ENCODE assay signal across 9 cellular contexts in genomic region chr3:129592362-129593150, GRCh38. TPM values are rescaled to one million over a fixed set of nuclear protein-coding genes. Genes with fewer than 3 reads are reported as not detected.
DNase-seq lines count a peak whose midpoint lies in the region; ATAC-seq, FAIRE-seq and TF ChIP-seq lines count a peak whose summit lies in the region.
"Had no signal": no experiment of that assay in that cellular context is flagged by ENCODE, and none has a peak within 500 bp of the region (broad histone marks: within the 10 kb centered on the region; RNA-seq: fewer than 3 reads in every experiment).

No MANE protein-coding gene starts in this region.

- no peak for TF ChIP-seq RAD21 in GM12878 (IDR thresholded peaks at IDR 0.05; ENCODE audit: insufficient read depth, low read depth, low read length)

- H3K4me3 ChIP-seq in GM12878 (no peak overlapping the region), kidney (ENCODE audit: low read length in 2 of 2) (peak overlapping the region in 1 of 2 donors; percentile 17), skin epidermis (no peak overlapping the region)

- peaks cover 47% of the 10 kb centered on the region for H3K4me1 Mint-ChIP-seq in HFFc6 (ENCODE audit: low read depth)

- no peaks in the 10 kb centered on the region for H3K9me3 ChIP-seq in GM12878 (replicated peaks; ENCODE audit: control insufficient read depth, insufficient read depth, low read length)
- no peaks in the 10 kb centered on the region for H3K9me3 ChIP-seq in kidney (ENCODE audit: control insufficient read depth in 1 of 2, low read length in 2 of 2)

- H3K27ac ChIP-seq in GM12878 (ENCODE audit: control insufficient read depth, insufficient read depth) (no peak overlapping the region), kidney (ENCODE audit: low read depth in 2 of 2, low read length in 2 of 2) (peak overlapping the region; percentile 85 to 92), skin epidermis (peak overlapping the region in 20 of 21 experiments; percentile 45 to 94 (median 84))

- no peaks in the 10 kb centered on the region; the same call in 1 of the 2 replicates for H3K27me3 Mint-ChIP-seq in HFFc6 (ENCODE audit: insufficient read depth)

- in situ Hi-C loops in GM12878 (cut with MboI), result no loop called here

- no peak for ATAC-seq in GM12878
- no peak for ATAC-seq in HG02759 (IDR thresholded peaks at IDR 0.05; ENCODE audit: unreplicated experiment)

- no peak for TF ChIP-seq POLR2A in GM12878 (IDR thresholded peaks at IDR 0.05; ENCODE audit: low read depth, low read length)

- H3K4me1 ChIP-seq in GM12878 (ENCODE audit: control insufficient read depth, insufficient read depth, low read length) (peaks cover 4% of the 10 kb centered on the region), kidney (ENCODE audit: control insufficient read depth in 1 of 2, insufficient read depth in 1 of 2, low read depth in 1 of 2, low read length in 2 of 2) (peaks cover 31 to 57% of the 10 kb centered on the region in 2 donors)

- SMC1A ChIA-PET in GM12878 (lab: Charles Lee; ENCODE audit: uncharacterized antibody, unreplicated experiment), result no interaction called here

- peak overlapping the region; percentile 26; the same call in 1 of the 2 replicates for H2AFZ ChIP-seq in GM12878 (ENCODE audit: control insufficient read depth, low read depth, low read length)

- H3K36me3 Mint-ChIP-seq in HFFc6 (ENCODE audit: low read depth), result peaks cover 4% of the 10 kb centered on the region; the same call in 1 of the 2 replicates

- no TSS peak for BruUV-seq in GM12878 (replicated peaks; lab: Mats Ljungman, UMichigan)

- DNase-seq in HFFc6, result no peak
- DNase-seq in GM12878 (ENCODE audit: low read depth, low spot score), result no peak
- DNase-seq in kidney, result peak; percentile 97
- no peak for DNase-seq in middle frontal gyrus (ENCODE audit: extremely low spot score, low spot score)
- DNase-seq in A172 (ENCODE audit: low spot score), result no peak
- DNase-seq in NCI-H1436 (lab: John Stamatoyannopoulos, UW), result no peak

- no peak for FAIRE-seq in GM12878 (lab: Jason Lieb, UNC)
- no peak for FAIRE-seq in kidney (lab: Jason Lieb, UNC)

- TF ChIP-seq CTCF in HFFc6 (IDR thresholded peaks at IDR 0.05), result no peak
- TF ChIP-seq CTCF in GM12878 (IDR thresholded peaks at IDR 0.05 in 2 of 3, conservative IDR thresholded peaks at IDR 0.05 in 1 of 3; ENCODE audit: control insufficient read depth in 2 of 3, extremely low read depth in 1 of 3, insufficient read depth in 1 of 3, low read depth in 3 of 3, low read length in 3 of 3), result no peak
- TF ChIP-seq CTCF in kidney (IDR thresholded peaks at IDR 0.05; ENCODE audit: borderline replicate concordance, extremely low read depth, insufficient read depth), result no peak

- H3K4me2 ChIP-seq in GM12878 (ENCODE audit: control insufficient read depth, insufficient read depth), result no peak overlapping the region

- no peaks in the 10 kb centered on the region for H3K79me2 ChIP-seq in GM12878 (ENCODE audit: control insufficient read depth, insufficient read depth, low read length)

- H3K27ac Mint-ChIP-seq in HFFc6, result peak overlapping the region; percentile 69
- H3K27ac Mint-ChIP-seq: T-helper 1 cell treated with Interleukin-12 subunit alpha and Interleukin-12 subunit beta and Interleukin-4 antibody, amounts not matched to agents 30 μg/mL and 1 μg/mL, for 36 hours had no signal

- TF ChIP-seq EP300 in GM12878 (IDR thresholded peaks at IDR 0.05; ENCODE audit: borderline replicate concordance in 1 of 2, control insufficient read depth in 1 of 2, low read depth in 2 of 2, low read length in 2 of 2), result no peak

- no peak overlapping the region for H3K4me3 Mint-ChIP-seq in HFFc6

- no peaks in the 10 kb centered on the region for H3K36me3 ChIP-seq in GM12878 (ENCODE audit: control insufficient read depth in 2 of 2, insufficient read depth in 2 of 2, low read length in 1 of 2)
- no peaks in the 10 kb centered on the region for H3K36me3 ChIP-seq in kidney (ENCODE audit: control insufficient read depth in 1 of 2, insufficient read depth in 2 of 2, low read length in 2 of 2)

- H3K9ac ChIP-seq in GM12878 (ENCODE audit: control insufficient read depth, insufficient read depth, low read length) (no peak overlapping the region), kidney (ENCODE audit: low read length in 2 of 2) (peak overlapping the region; percentile 34 to 55)

- intact Hi-C loops in GM12878 (cut with micrococcal nuclease; ENCODE audit: unreplicated experiment), result no loop called here
- intact Hi-C loops in kidney (cut with DNase I), result no loop called here

- WGBS in GM12878 (ENCODE audit: insufficient coverage, insufficient replicate concordance, low lambda C conversion rate, missing lambda C conversion rate), result 9% methylated on average over 23 of the region's 26 CpGs

- RAD21 ChIA-PET in GM12878 (lab: Charles Lee; ENCODE audit: unreplicated experiment), result interaction anchor here (1.0 kb wide), 1 partner anchor 235 kb away, joined by 3 read pairs; no protein-coding TSS in a partner anchor

- POLR2A ChIA-PET in GM12878 (lab: Charles Lee), result interaction anchor here (0.6 kb wide), 2 partner anchors 67 to 245 kb away, joined by 3 read pairs; no protein-coding TSS in a partner anchor

- H3K27me3 ChIP-seq in GM12878 (replicated peaks in 1 of 2; ENCODE audit: control insufficient read depth in 2 of 2, insufficient read depth in 2 of 2, low read length in 1 of 2), result no peaks in the 10 kb centered on the region; a peak in 2 of 4 replicates

- H3K9me3 Mint-ChIP-seq in HFFc6, result no peaks in the 10 kb centered on the region
- H3K9me3 Mint-ChIP-seq: T-helper 1 cell treated with Interleukin-12 subunit alpha and Interleukin-12 subunit beta and Interleukin-4 antibody, amounts not matched to agents 30 μg/mL and 1 μg/mL, for 36 hours had no signal

- no peaks in the 10 kb centered on the region for H4K20me1 ChIP-seq in GM12878 (ENCODE audit: control insufficient read depth, insufficient read depth)

- CTCF ChIA-PET in GM12878 (lab: Yijun Ruan, JAX), result interaction anchor here (0.5 to 1.6 kb wide), 2 partner anchors 57 to 566 kb away, joined by 4 to 5 read pairs; no protein-coding TSS in a partner anchor

TF ChIP-seq in GM12878, 131 proteins besides CTCF, POLR2A, EP300 and RAD21 (continues in another document):
- TF ChIP-seq, protein P1, sequence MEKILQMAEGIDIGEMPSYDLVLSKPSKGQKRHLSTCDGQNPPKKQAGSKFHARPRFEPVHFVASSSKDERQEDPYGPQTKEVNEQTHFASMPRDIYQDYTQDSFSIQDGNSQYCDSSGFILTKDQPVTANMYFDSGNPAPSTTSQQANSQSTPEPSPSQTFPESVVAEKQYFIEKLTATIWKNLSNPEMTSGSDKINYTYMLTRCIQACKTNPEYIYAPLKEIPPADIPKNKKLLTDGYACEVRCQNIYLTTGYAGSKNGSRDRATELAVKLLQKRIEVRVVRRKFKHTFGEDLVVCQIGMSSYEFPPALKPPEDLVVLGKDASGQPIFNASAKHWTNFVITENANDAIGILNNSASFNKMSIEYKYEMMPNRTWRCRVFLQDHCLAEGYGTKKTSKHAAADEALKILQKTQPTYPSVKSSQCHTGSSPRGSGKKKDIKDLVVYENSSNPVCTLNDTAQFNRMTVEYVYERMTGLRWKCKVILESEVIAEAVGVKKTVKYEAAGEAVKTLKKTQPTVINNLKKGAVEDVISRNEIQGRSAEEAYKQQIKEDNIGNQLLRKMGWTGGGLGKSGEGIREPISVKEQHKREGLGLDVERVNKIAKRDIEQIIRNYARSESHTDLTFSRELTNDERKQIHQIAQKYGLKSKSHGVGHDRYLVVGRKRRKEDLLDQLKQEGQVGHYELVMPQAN (conservative IDR thresholded peaks at IDR 0.05), result no peak

RNA-seq across cellular contexts. Expression of gene PLXND1, which starts 13.9 kb away (rescaled TPM):
- 100 to 1,000 TPM in 5 of 6 experiments, 10 to 100 TPM in 1; 86.7 to 118 (median 108) TPM for total RNA-seq in HFFc6 (2021; fragmentation: NEBNext Ultra II Directional; extraction: Animal tissue kit (Norgen Biotek cat#: 25700))
- 1.1 and 1.7 TPM in 2 replicates for total RNA-seq in GM12878 (2013; cell fraction: nucleolus; rRNA removed)
- total RNA-seq in GM12878 (2014; rRNA removed) (0.16 TPM in 1 of 2 replicates, not detected in the other), GM12878 (2014; rRNA removed; fragmentation: Illumina TruSeq; extraction: Trizol) (not detected in 2 replicates), GM12878 (2021) (0.66 and 2.3 TPM in 2 replicates), kidney (152 TPM)
- polyA plus RNA-seq in GM12878 (2011; ENCODE audit: low read depth), result 0.49 TPM
- polyA plus RNA-seq in GM12878 (2011; rRNA removed) (0.01 TPM in 1 of 2 replicates, not detected in the other), GM12878 (2014; fragmentation: Illumina TruSeq; extraction: Trizol) (not detected in 2 replicates), GM12878 (2014; fragmentation: Nextera tagmentation; extraction: Ambion mirVana) (not detected), GM12878 (2014; rRNA removed) (0.08 and 0.72 TPM in 2 replicates), GM12878 (2016; fragmentation: Nextera tagmentation; extraction: Ambion mirVana) (not detected), kidney (ENCODE audit: insufficient read depth, low read depth, low replicate concordance) (67.0 TPM)
- 0.04 TPM in 1 of 2 replicates, not detected in the other for polyA plus RNA-seq in GM12878 (2011; cell fraction: cytosol; rRNA removed)
- 0.45 and 0.51 TPM in 2 replicates for polyA plus RNA-seq in GM12878 (2011; cell fraction: nucleus; rRNA removed)
- polyA plus RNA-seq in GM12878 (2012), result 0.29 and 0.51 TPM in 2 replicates
- polyA minus RNA-seq in GM12878 (2011; rRNA and poly(A)+ RNA removed), result 0.44 and 0.46 TPM in 2 replicates
- not detected in 2 replicates for polyA minus RNA-seq in GM12878 (2011; cell fraction: cytosol; rRNA and poly(A)+ RNA removed)
- not detected in 2 replicates for polyA minus RNA-seq in GM12878 (2011; cell fraction: nucleus; rRNA and poly(A)+ RNA removed)
- 210 and 219 TPM in 2 replicates for total RNA-seq in A172 (2014; rRNA removed; shearing (Covaris generic))

RNA-seq across cellular contexts. Expression of gene H1-8, which starts 49.6 kb away (rescaled TPM):
- total RNA-seq in HFFc6 (2021; fragmentation: NEBNext Ultra II Directional; extraction: Animal tissue kit (Norgen Biotek cat#: 25700)), result not detected
- not detected in 2 replicates for total RNA-seq in GM12878 (2013; cell fraction: nucleolus; rRNA removed)
- total RNA-seq in GM12878 (2014; rRNA removed), result not detected in 2 replicates
- not detected in 2 replicates for total RNA-seq in GM12878 (2014; rRNA removed; fragmentation: Illumina TruSeq; extraction: Trizol)
- total RNA-seq in GM12878 (2021), result not detected in 2 replicates
- polyA plus RNA-seq in GM12878 (2011; ENCODE audit: low read depth), result not detected
- not detected in 2 replicates for polyA plus RNA-seq in GM12878 (2011; rRNA removed)
- not detected in 2 replicates for polyA plus RNA-seq in GM12878 (2011; cell fraction: cytosol; rRNA removed)
- not detected in 2 replicates for polyA plus RNA-seq in GM12878 (2011; cell fraction: nucleus; rRNA removed)
- polyA plus RNA-seq in GM12878 (2012), result not detected in 2 replicates
- polyA plus RNA-seq in GM12878 (2014; fragmentation: Illumina TruSeq; extraction: Trizol), result not detected in 2 replicates
- not detected for polyA plus RNA-seq in GM12878 (2014; fragmentation: Nextera tagmentation; extraction: Ambion mirVana)
- not detected in 2 replicates for polyA plus RNA-seq in GM12878 (2014; rRNA removed)
- not detected for polyA plus RNA-seq in GM12878 (2016; fragmentation: Nextera tagmentation; extraction: Ambion mirVana)
- polyA minus RNA-seq in GM12878 (2011; rRNA and poly(A)+ RNA removed), result not detected in 2 replicates
- not detected in 2 replicates for polyA minus RNA-seq in GM12878 (2011; cell fraction: cytosol; rRNA and poly(A)+ RNA removed)
- not detected in 2 replicates for polyA minus RNA-seq in GM12878 (2011; cell fraction: nucleus; rRNA and poly(A)+ RNA removed)
- not detected for total RNA-seq in kidney
- not detected for polyA plus RNA-seq in kidney (ENCODE audit: insufficient read depth, low read depth, low replicate concordance)
- total RNA-seq in A172 (2014; rRNA removed; shearing (Covaris generic)), result not detected in 2 replicates

Comparison
In these comparisons a context has a peak if more than half of its experiments do, and no peak if none do; other contexts are left out.
1. RNA of gene PLXND1, which starts 13.9 kb away (total RNA-seq): 210 to 219 TPM in A172, 152 TPM in kidney (single experiment) and 86.7 to 118 TPM in HFFc6; 0.16 to 2.3 TPM in GM12878; every median in the first group is over 10 times any median in the second.